In the genomic region with DNA sequence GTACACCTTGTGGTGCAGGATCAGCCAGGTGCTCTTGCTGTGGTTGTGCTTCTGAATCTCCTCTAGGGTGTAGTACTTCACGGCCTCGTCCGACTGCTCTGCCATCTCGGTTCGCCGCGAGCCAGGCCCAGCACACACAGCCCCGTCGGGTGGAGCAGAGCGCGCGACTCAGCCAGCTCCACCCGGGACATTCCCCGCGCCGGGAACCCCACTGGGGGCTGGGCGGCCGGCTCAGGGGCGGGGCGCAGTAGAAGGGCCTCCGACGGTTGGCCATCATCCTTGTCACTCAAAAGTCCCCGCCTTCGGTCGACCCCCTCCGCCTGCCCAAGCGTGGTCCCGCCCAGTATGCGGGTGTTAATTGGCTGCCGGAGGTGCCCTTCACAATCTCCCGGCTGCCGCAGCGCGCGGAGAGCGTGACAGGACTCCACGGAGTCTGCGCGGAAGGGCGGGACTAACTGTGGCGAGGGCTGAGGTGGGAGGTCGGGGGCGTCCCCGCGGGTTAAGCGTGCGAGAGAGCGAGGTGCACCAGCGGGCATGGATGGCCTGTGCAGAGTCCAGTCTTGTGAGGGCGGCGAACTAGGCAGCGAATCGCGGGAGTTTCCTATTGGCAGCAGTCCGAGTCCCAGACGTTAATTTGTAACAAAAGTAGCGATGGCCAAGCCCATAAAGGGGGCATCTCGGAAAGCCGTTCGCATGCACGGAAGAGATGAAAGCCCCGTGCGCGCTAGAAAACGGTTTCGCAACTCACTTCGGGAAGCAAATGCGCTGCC, we compare ENCODE assay signal across 8 cellular contexts. TPM values are rescaled to one million over a fixed set of nuclear protein-coding genes. Genes with fewer than 3 reads are reported as not detected.
DNase-seq lines count a peak whose midpoint lies in the region; ATAC-seq and TF ChIP-seq lines count a peak whose summit lies in the region.

TSS of gene CYB5A (minus strand) at position 193 of the 770 bp plus-strand sequence. CDS start at position 105, 88 bp downstream.

- peaks cover 4% of the 10 kb centered on the region for H3K36me3 Mint-ChIP-seq in activated naive CD4-positive, alpha-beta T cell treated with anti-CD3 and anti-CD28 coated beads, Interleukin-2, amount 10 ng/mL, durations not matched to agents 7 days and 5 days

- no peaks in the 10 kb centered on the region for H3K9me2 ChIP-seq in GM23248 (ENCODE audit: insufficient read depth)
- no peaks in the 10 kb centered on the region for H3K9me2 ChIP-seq in Loucy (replicated peaks; ENCODE audit: low read depth, low read length)

- H3K9ac ChIP-seq in GM23248 (peak within 1 kb of the TSS; percentile 69), Loucy (ENCODE audit: low read depth, low read length, poor library complexity, severe bottlenecking) (peak within 1 kb of the TSS; percentile 74)

- H3K27ac Mint-ChIP-seq in activated naive CD4-positive, alpha-beta T cell treated with anti-CD3 and anti-CD28 coated beads, Interleukin-2, amount 10 ng/mL, durations not matched to agents 7 days and 5 days = peak within 1 kb of the TSS; percentile 59

- peak; percentile 26; the same call in 1 of the 2 replicates for TF ChIP-seq CTCF in Loucy (conservative IDR thresholded peaks at IDR 0.05; ENCODE audit: low read length)
- TF ChIP-seq CTCF in gastroesophageal sphincter (IDR thresholded peaks at IDR 0.05) = peak in 1 of 4 experiments; percentile 28

- H3K79me2 ChIP-seq in GM23248 (ENCODE audit: insufficient read depth) = no peaks in the 10 kb centered on the region
- H3K79me2 ChIP-seq in Loucy (ENCODE audit: insufficient read depth, low read length) = peaks cover 27% of the 10 kb centered on the region; the same call in 1 of the 2 replicates

- H3F3A ChIP-seq in GM23248 (ENCODE audit: insufficient read depth) (peaks cover 34% of the 10 kb centered on the region; the same call in 1 of the 2 replicates), Loucy (ENCODE audit: low read depth) (no peaks in the 10 kb centered on the region)

- H3K27me3 Mint-ChIP-seq in activated naive CD4-positive, alpha-beta T cell treated with anti-CD3 and anti-CD28 coated beads, Interleukin-2, amount 10 ng/mL, durations not matched to agents 7 days and 5 days = peaks cover 9% of the 10 kb centered on the region

- peak; percentile 13 to 32 for TF ChIP-seq POLR2A in gastroesophageal sphincter (IDR thresholded peaks at IDR 0.05)

- H3K4me3 ChIP-seq in GM23248 (peak within 1 kb of the TSS; percentile 81), Loucy (ENCODE audit: low read length, poor library complexity, severe bottlenecking) (peak within 1 kb of the TSS; percentile 74), gastroesophageal sphincter (peak within 1 kb of the TSS; percentile 72 to 73)

- whole genome bisulfite sequencing in GM23248 (ENCODE audit: low coverage in 1 of 2, low lambda C conversion rate in 2 of 2, missing lambda C conversion rate in 2 of 2), 2 experiments = 1% methylated on average over 64 to 67 of the region's 68 CpGs
- 0% methylated on average over 7 of the region's 68 CpGs; no CpG with 5 or more reads in 1 of the 2 donors for WGBS in gastroesophageal sphincter (ENCODE audit: low coverage in 1 of 2), 2 donors

- H3K27me3 ChIP-seq in GM23248 (replicated peaks; ENCODE audit: insufficient read depth) (no peaks in the 10 kb centered on the region), Loucy (ENCODE audit: insufficient read depth, low read length, poor library complexity, severe bottlenecking) (no peaks in the 10 kb centered on the region), gastroesophageal sphincter (no peaks in the 10 kb centered on the region)

- ATAC-seq in gastroesophageal sphincter = peak; percentile 99

- H3K36me3 ChIP-seq in GM23248 (ENCODE audit: low read depth) = no peaks in the 10 kb centered on the region
- no peaks in the 10 kb centered on the region for H3K36me3 ChIP-seq in Loucy (ENCODE audit: insufficient read depth, low read length)
- no peaks in the 10 kb centered on the region for H3K36me3 ChIP-seq in gastroesophageal sphincter

- H3K4me3 Mint-ChIP-seq in activated naive CD4-positive, alpha-beta T cell treated with anti-CD3 and anti-CD28 coated beads, Interleukin-2, amount 10 ng/mL, durations not matched to agents 7 days and 5 days = peak within 1 kb of the TSS; percentile 82

- peak within 1 kb of the TSS; percentile 81 for H3K4me2 ChIP-seq in GM23248 (ENCODE audit: unreplicated experiment)
- peak within 1 kb of the TSS; percentile 88 for H3K4me2 ChIP-seq in Loucy (ENCODE audit: low read depth, low read length, poor library complexity, severe bottlenecking)

- in situ Hi-C loops in GM23248 (cut with MboI) = no loop called here

- H3K4me1 ChIP-seq in GM23248 (ENCODE audit: insufficient read depth) (peaks cover 23% of the 10 kb centered on the region), Loucy (ENCODE audit: insufficient read depth, low read length, poor library complexity, severe bottlenecking) (peaks cover 20% of the 10 kb centered on the region), gastroesophageal sphincter (peaks cover 0 to 47% (median 4%) of the 10 kb centered on the region in 3 donors)

- peaks cover 6% of the 10 kb centered on the region for H3K9me3 Mint-ChIP-seq in activated naive CD4-positive, alpha-beta T cell treated with anti-CD3 and anti-CD28 coated beads, Interleukin-2, amount 10 ng/mL, durations not matched to agents 7 days and 5 days

- H3K9me3 ChIP-seq in GM23248 (ENCODE audit: low read depth) = no peaks in the 10 kb centered on the region
- H3K9me3 ChIP-seq in Loucy (ENCODE audit: insufficient read depth, low read depth, low read length) = no peaks in the 10 kb centered on the region
- H3K9me3 ChIP-seq in gastroesophageal sphincter = no peaks in the 10 kb centered on the region

- H3K27ac ChIP-seq in GM23248 (0 out of 2 replicates have a peak within 1 kb of the TSS, but pooled peaks have one; percentile 0), gastroesophageal sphincter (peak within 1 kb of the TSS; percentile 32 to 83 (median 71))

- H4K20me1 ChIP-seq in GM23248 (ENCODE audit: insufficient read depth) = no peaks in the 10 kb centered on the region
- no peaks in the 10 kb centered on the region for H4K20me1 ChIP-seq in Loucy (ENCODE audit: insufficient read depth, low read length, poor library complexity, severe bottlenecking)

- H2AFZ ChIP-seq in GM23248 (peak within 1 kb of the TSS; percentile 92), Loucy (ENCODE audit: low read length) (peak within 1 kb of the TSS; percentile 92)

- DNase-seq in EH (ENCODE audit: low read depth) = peak; percentile 93
- peak; percentile 97 for DNase-seq in GM23248
- DNase-seq in SK-N-DZ (ENCODE audit: low spot score) = peak; percentile 97
- DNase-seq in activated naive CD4-positive, alpha-beta T cell treated with anti-CD3 and anti-CD28 coated beads, Interleukin-2, amount 10 ng/mL, durations not matched to agents 7 days and 5 days = peak; percentile 98
- peak; percentile 80 for DNase-seq in non-pigmented ciliary epithelial cell (ENCODE audit: low read depth)
- peak; percentile 99 for DNase-seq in superior temporal gyrus (ENCODE audit: extremely low spot score)

- H3K4me1 Mint-ChIP-seq in activated naive CD4-positive, alpha-beta T cell treated with anti-CD3 and anti-CD28 coated beads, Interleukin-2, amount 10 ng/mL, durations not matched to agents 7 days and 5 days = peaks cover 19% of the 10 kb centered on the region

- TF ChIP-seq EP300 in gastroesophageal sphincter (IDR thresholded peaks at IDR 0.05) = no peak

- CTCF ChIA-PET in activated naive CD4-positive, alpha-beta T cell treated with anti-CD3 and anti-CD28 coated beads, Interleukin-2, amount 10 ng/mL, durations not matched to agents 7 days and 5 days (lab: Charles Lee) = no interaction called here

RNA-seq across cellular contexts. Expression of gene CYB5A, which starts in this region (rescaled TPM):
- 21.5 and 55.0 TPM in 2 replicates for total RNA-seq in GM23248 (2014; rRNA removed; shearing (Covaris generic))
- 114 and 117 TPM in 2 replicates for polyA plus RNA-seq in GM23248 (2016; fragmentation: Nextera tagmentation; extraction: Ambion mirVana)
- polyA plus RNA-seq in SK-N-DZ (2014; cell fraction: cytosol; rRNA removed) = 64.1 and 81.8 TPM in 2 replicates
- 57.4 and 116 TPM in 2 replicates for polyA plus RNA-seq in SK-N-DZ (2014; cell fraction: nucleus; rRNA removed)
- 100 to 1,000 TPM in 1 of 4 donors, 10 to 100 TPM in 3; 53.8 to 118 (median 75.2) TPM for total RNA-seq in gastroesophageal sphincter

Comparison
In these comparisons a context has a peak if more than half of its experiments do, and no peak if none do; other contexts are left out.
1. Peak in every context shown above with its lines: DNase-seq, ATAC-seq, H3K4me3 ChIP-seq and H3K27ac ChIP-seq.